In the genomic region with DNA sequence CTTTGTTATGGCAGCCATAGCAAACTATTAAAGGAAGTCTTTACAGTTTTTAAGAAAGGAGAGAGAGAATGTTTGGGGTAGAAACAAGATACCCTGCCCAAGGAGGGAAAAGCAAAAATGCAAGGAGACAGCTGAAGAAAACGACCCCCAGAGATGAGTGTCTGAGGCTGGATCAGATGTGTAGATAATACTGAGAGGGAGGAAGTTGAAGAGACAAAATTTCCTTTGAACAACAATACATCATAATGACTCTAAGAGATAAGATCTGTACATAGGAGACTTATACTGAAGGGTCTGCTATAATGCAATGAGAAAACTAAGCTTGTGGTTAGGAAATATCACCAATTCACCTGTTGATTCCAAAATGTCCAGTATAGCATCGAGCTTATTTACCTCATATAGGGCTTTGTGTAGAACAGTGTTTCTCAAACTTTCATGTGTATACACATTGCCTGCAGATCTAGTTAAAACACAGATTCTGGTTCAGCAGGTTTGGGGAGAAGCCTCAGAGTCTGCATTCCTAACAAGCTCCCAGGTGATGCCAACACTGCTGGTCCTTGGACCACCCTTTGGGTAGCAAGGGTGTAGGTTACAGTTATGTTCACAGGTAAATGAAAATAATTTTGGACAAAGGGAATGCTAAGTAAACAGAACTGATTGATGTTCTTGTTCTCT, we compare ENCODE assay signal across 18 cellular contexts.
"Had no signal": no experiment of that assay in that cellular context is flagged by ENCODE, and none has a peak within 500 bp of the region (broad histone marks: within the 10 kb centered on the region; RNA-seq: fewer than 3 reads in every experiment).

No MANE protein-coding gene starts in this region.

- ATAC-seq: activated T-helper 17 cell treated with anti-CD3 and anti-CD28 coated beads, Interleukin-2, amount 50 U/mL, for 72 hours; natural killer cell; stimulated activated naive CD8-positive, alpha-beta T cell treated with anti-CD3 and anti-CD28 coated beads, Interleukin-15, Interleukin-2, amounts not matched to agents 100 U/mL and 50 U/mL, for 24 hours had no signal

- H3K9me3 Mint-ChIP-seq: activated naive CD4-positive, alpha-beta T cell treated with anti-CD3 and anti-CD28 coated beads for 36 hours; activated T-helper 17 cell treated with anti-CD3 and anti-CD28 coated beads, Interleukin-2, amount 50 U/mL, for 72 hours; natural killer cell had no signal

- H3K27me3 ChIP-seq: suprapubic skin, upper lobe of right lung had no signal

- H3K27ac ChIP-seq: suprapubic skin, upper lobe of right lung, WERI-Rb-1 had no signal

- H3K36me3 ChIP-seq: heart left ventricle, suprapubic skin, upper lobe of right lung, WERI-Rb-1 had no signal

- H3K4me3 Mint-ChIP-seq: activated naive CD4-positive, alpha-beta T cell treated with anti-CD3 and anti-CD28 coated beads for 36 hours; activated T-helper 17 cell treated with anti-CD3 and anti-CD28 coated beads, Interleukin-2, amount 50 U/mL, for 72 hours; natural killer cell had no signal

- H3K36me3 Mint-ChIP-seq: natural killer cell had no signal

- H3K9me3 ChIP-seq: heart left ventricle, suprapubic skin, upper lobe of right lung had no signal

- FAIRE-seq: astrocyte, frontal cortex, islet of Langerhans had no signal

- H3K27ac Mint-ChIP-seq: activated naive CD4-positive, alpha-beta T cell treated with anti-CD3 and anti-CD28 coated beads for 36 hours; activated T-helper 17 cell treated with anti-CD3 and anti-CD28 coated beads, Interleukin-2, amount 50 U/mL, for 72 hours; natural killer cell had no signal

- H3K4me3 ChIP-seq: heart left ventricle, suprapubic skin, upper lobe of right lung had no signal

- H3K4me1 ChIP-seq: upper lobe of right lung had no signal

- DNase-seq: activated CD4-positive, alpha-beta T cell treated with anti-CD3 and anti-CD28 coated beads for 4 hours; activated CD8-positive, alpha-beta memory T cell treated with anti-CD3 and anti-CD28 coated beads for 24 hours; activated naive CD4-positive, alpha-beta T cell treated with anti-CD3 and anti-CD28 coated beads for 36 hours; heart left ventricle; mammary epithelial cell; natural killer cell; nucleus accumbens; stimulated activated CD4-positive, alpha-beta T cell treated with anti-CD3 and anti-CD28 coated beads, Interleukin-4, amount 100 ng/mL, for 1 hour; stimulated activated CD8-positive, alpha-beta memory T cell treated with anti-CD3 and anti-CD28 coated beads, Interleukin-4, amount 100 ng/mL, for 48 hours; stimulated activated naive CD8-positive, alpha-beta T cell treated with anti-CD3 and anti-CD28 coated beads, Interleukin-15, Interleukin-2, amounts not matched to agents 100 U/mL and 50 U/mL, for 24 hours; T1000; upper lobe of right lung; WERI-Rb-1 had no signal
